7 cellular contexts compared by ENCODE assay signal in the genomic region with DNA sequence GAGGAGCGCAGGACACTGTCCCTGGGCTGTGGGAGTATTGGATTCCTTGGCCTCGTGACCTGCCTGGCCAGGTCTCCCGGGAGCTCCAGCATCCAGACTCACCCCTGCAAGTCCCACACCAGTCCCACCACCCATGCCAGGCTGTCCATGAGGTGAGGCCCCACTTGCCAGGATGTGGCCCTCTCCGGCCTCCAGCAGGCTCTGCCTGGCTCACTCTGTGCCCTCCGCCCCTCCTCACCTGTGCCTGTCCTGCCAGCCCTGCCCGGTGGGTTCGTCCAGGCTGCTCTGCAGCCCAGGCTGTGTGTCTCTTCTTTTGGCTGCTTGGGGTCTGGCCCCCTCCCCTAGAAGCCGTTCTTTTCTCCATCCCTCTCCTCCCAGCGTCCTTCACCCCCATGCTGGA.
"Had no signal": no experiment of that assay in that cellular context is flagged by ENCODE, and none has a peak within 500 bp of the region (broad histone marks: within the 10 kb centered on the region; RNA-seq: fewer than 3 reads in every experiment).

No MANE protein-coding gene starts in this region.

- H3K4me3 Mint-ChIP-seq: HFFc6 had no signal

- DNase-seq: GM23248, GOT3, H7, HFFc6, IMR-90 had no signal

- H3K27ac Mint-ChIP-seq: HFFc6 had no signal

- ATAC-seq: HCT116, K562 had no signal
